9 cellular contexts compared by ENCODE assay signal in genomic region chr1:202599669-202600431, GRCh38.
DNase-seq lines count a peak whose midpoint lies in the region; ATAC-seq and TF ChIP-seq lines count a peak whose summit lies in the region.
"Had no signal": no experiment of that assay in that cellular context is flagged by ENCODE, and none has a peak within 500 bp of the region (broad histone marks: within the 10 kb centered on the region; RNA-seq: fewer than 3 reads in every experiment).

No MANE protein-coding gene starts in this region.

- H3K27ac Mint-ChIP-seq in activated naive CD8-positive, alpha-beta T cell treated with anti-CD3 and anti-CD28 coated beads, Interleukin-2, amount 50 U/mL, for 24 hours, result no peak overlapping the region
- H3K27ac Mint-ChIP-seq: T-cell had no signal

- 57 to 59% methylated on average over 16 of the region's 16 CpGs for WGBS in sigmoid colon, 2 donors

- peak; percentile 49 for ATAC-seq in activated naive CD8-positive, alpha-beta T cell treated with anti-CD3 and anti-CD28 coated beads, Interleukin-2, amount 50 U/mL, for 24 hours
- ATAC-seq in left ventricle myocardium superior (peak; percentile 82), HG02763 (IDR thresholded peaks at IDR 0.05; ENCODE audit: unreplicated experiment) (no peak), GM18868 (IDR thresholded peaks at IDR 0.05; ENCODE audit: unreplicated experiment) (no peak)

- peaks cover 0 to 13% (median 7%) of the 10 kb centered on the region in 4 donors for H3K4me1 ChIP-seq in sigmoid colon

- no peak for TF ChIP-seq EP300 in sigmoid colon (IDR thresholded peaks at IDR 0.05)

- intact Hi-C loops in left ventricle myocardium superior (cut with micrococcal nuclease) (no loop called here), sigmoid colon (cut with DNase I) (loop anchor here (2.0 kb wide), 1 partner anchor 99 kb away; no protein-coding TSS in a partner anchor)

- no peaks in the 10 kb centered on the region for H3K9me3 ChIP-seq in sigmoid colon

- H3K4me3 ChIP-seq in sigmoid colon, result no peak overlapping the region

- H3K9me3 Mint-ChIP-seq in activated naive CD8-positive, alpha-beta T cell treated with anti-CD3 and anti-CD28 coated beads, Interleukin-2, amount 50 U/mL, for 24 hours, result no peaks in the 10 kb centered on the region
- H3K9me3 Mint-ChIP-seq: T-cell had no signal

- DNase-seq in DMS 273 (lab: John Stamatoyannopoulos, UW; ENCODE audit: unreplicated experiment) (peak; percentile 85), H4 (ENCODE audit: low spot score) (peak; percentile 78), NCI-H460 (ENCODE audit: extremely low read depth, low read depth) (peak; percentile 72), left ventricle myocardium superior (peak; percentile 65), sigmoid colon (peak; percentile 87)
- DNase-seq in activated naive CD8-positive, alpha-beta T cell treated with anti-CD3 and anti-CD28 coated beads, Interleukin-2, amount 50 U/mL, for 24 hours, result peak; percentile 31
- DNase-seq: T-cell had no signal

- no peaks in the 10 kb centered on the region for H3K36me3 Mint-ChIP-seq in activated naive CD8-positive, alpha-beta T cell treated with anti-CD3 and anti-CD28 coated beads, Interleukin-2, amount 50 U/mL, for 24 hours (ENCODE audit: low read depth)

- TF ChIP-seq CTCF in sigmoid colon (IDR thresholded peaks at IDR 0.05), result peak; percentile 67 to 83 (median 76)

- no peak overlapping the region for H3K4me3 Mint-ChIP-seq in activated naive CD8-positive, alpha-beta T cell treated with anti-CD3 and anti-CD28 coated beads, Interleukin-2, amount 50 U/mL, for 24 hours
- H3K4me3 Mint-ChIP-seq: T-cell had no signal

- no peak for TF ChIP-seq POLR2A in sigmoid colon (IDR thresholded peaks at IDR 0.05)

- peaks cover 5% of the 10 kb centered on the region for H3K4me1 Mint-ChIP-seq in activated naive CD8-positive, alpha-beta T cell treated with anti-CD3 and anti-CD28 coated beads, Interleukin-2, amount 50 U/mL, for 24 hours

- H3K27me3 ChIP-seq in sigmoid colon, result no peaks in the 10 kb centered on the region

- peak overlapping the region in 3 of 4 donors; percentile 56 to 65 (median 59) for H3K27ac ChIP-seq in sigmoid colon

- H3K36me3 ChIP-seq in sigmoid colon, result peaks cover 0 to 28% (median 6%) of the 10 kb centered on the region in 4 donors

- H3K27me3 Mint-ChIP-seq in activated naive CD8-positive, alpha-beta T cell treated with anti-CD3 and anti-CD28 coated beads, Interleukin-2, amount 50 U/mL, for 24 hours, result no peaks in the 10 kb centered on the region
- H3K27me3 Mint-ChIP-seq: T-cell had no signal

Comparison
In these comparisons a context has a peak if more than half of its experiments do, and no peak if none do; other contexts are left out.
1. DNase-seq: peak in every context shown above with its lines; median percentile 87 in sigmoid colon; 85 in DMS 273; 78 in H4; 72 in NCI-H460; 65 in left ventricle myocardium superior; 31 in activated naive CD8-positive, alpha-beta T cell treated with anti-CD3 and anti-CD28 coated beads, Interleukin-2, amount 50 U/mL, for 24 hours.
2. ATAC-seq: peak in activated naive CD8-positive, alpha-beta T cell treated with anti-CD3 and anti-CD28 coated beads, Interleukin-2, amount 50 U/mL, for 24 hours (single experiment) and left ventricle myocardium superior (single experiment); none in HG02763 (single experiment) and GM18868 (single experiment).